Comparison of ENCODE assay signal across 11 cellular contexts in genomic region chr9:20292002-20292401, GRCh38.
DNase-seq lines count a peak whose midpoint lies in the region; ATAC-seq, FAIRE-seq and TF ChIP-seq lines count a peak whose summit lies in the region.
"Had no signal": no experiment of that assay in that cellular context is flagged by ENCODE, and none has a peak within 500 bp of the region (broad histone marks: within the 10 kb centered on the region; RNA-seq: fewer than 3 reads in every experiment).

No MANE protein-coding gene starts in this region.

- no peaks in the 10 kb centered on the region for H3K4me1 Mint-ChIP-seq in activated naive CD8-positive, alpha-beta T cell treated with anti-CD3 and anti-CD28 coated beads, Interleukin-2, amount 50 U/mL, for 24 hours
- H3K4me1 Mint-ChIP-seq: memory B cell had no signal

- H3K36me3 Mint-ChIP-seq in activated naive CD8-positive, alpha-beta T cell treated with anti-CD3 and anti-CD28 coated beads, Interleukin-2, amount 50 U/mL, for 24 hours (ENCODE audit: low read depth), result peaks cover 2% of the 10 kb centered on the region
- H3K36me3 Mint-ChIP-seq: memory B cell had no signal

- no peak overlapping the region for H3K4me2 ChIP-seq in keratinocyte (ENCODE audit: control insufficient read depth, extremely low read depth, insufficient read depth, low read depth, low read length)

- intact Hi-C loops in aorta (cut with DNase I), result no loop called here

- H3K9me3 ChIP-seq in keratinocyte (ENCODE audit: control insufficient read depth, low read depth, low read length) (no peaks in the 10 kb centered on the region), aorta (ENCODE audit: control insufficient read depth, low read length) (peaks cover 5% of the 10 kb centered on the region)

- no peak overlapping the region for H3K27ac Mint-ChIP-seq in activated naive CD8-positive, alpha-beta T cell treated with anti-CD3 and anti-CD28 coated beads, Interleukin-2, amount 50 U/mL, for 24 hours
- H3K27ac Mint-ChIP-seq: memory B cell had no signal

- H3K79me2 ChIP-seq in keratinocyte (ENCODE audit: control insufficient read depth, insufficient read depth, low read length), result no peaks in the 10 kb centered on the region

- ATAC-seq in aorta (ENCODE audit: low FRiP score) (no peak), GM21619 (IDR thresholded peaks at IDR 0.05; ENCODE audit: unreplicated experiment) (no peak)
- ATAC-seq in activated naive CD8-positive, alpha-beta T cell treated with anti-CD3 and anti-CD28 coated beads, Interleukin-2, amount 50 U/mL, for 24 hours, result no peak

- H3K9me3 Mint-ChIP-seq in activated naive CD8-positive, alpha-beta T cell treated with anti-CD3 and anti-CD28 coated beads, Interleukin-2, amount 50 U/mL, for 24 hours, result peaks cover 21% of the 10 kb centered on the region
- H3K9me3 Mint-ChIP-seq: memory B cell had no signal

- H3K27ac ChIP-seq in keratinocyte (ENCODE audit: control insufficient read depth, insufficient read depth, low read length) (no peak overlapping the region), aorta (ENCODE audit: low read depth in 1 of 2, low read length in 2 of 2) (no peak overlapping the region)

- no peak overlapping the region for H2AFZ ChIP-seq in keratinocyte (ENCODE audit: control insufficient read depth, low read length)

- no peak for FAIRE-seq in keratinocyte (lab: Jason Lieb, UNC)

- dilution Hi-C loops in keratinocyte (cut with MboI; ENCODE audit: extremely low pct_ligation_motif_present, low sequenced_read_pairs), result no loop called here

- H3K4me1 ChIP-seq in keratinocyte (ENCODE audit: control insufficient read depth, extremely low read depth, insufficient read depth, low read length) (no peaks in the 10 kb centered on the region), aorta (ENCODE audit: control insufficient read depth in 1 of 2, insufficient read depth in 2 of 2, low read length in 2 of 2) (no peaks in the 10 kb centered on the region)

- H4K20me1 ChIP-seq in keratinocyte (ENCODE audit: control insufficient read depth, extremely low read depth, insufficient read depth, low read length), result no peaks in the 10 kb centered on the region

- H3K4me3 ChIP-seq in keratinocyte (ENCODE audit: control insufficient read depth in 2 of 3, extremely low read depth in 1 of 3, insufficient read depth in 2 of 3, low read depth in 1 of 3, low read length in 3 of 3), result no peak overlapping the region
- no peak overlapping the region for H3K4me3 ChIP-seq in aorta (ENCODE audit: low read length in 2 of 2)

- no peaks in the 10 kb centered on the region for H3K27me3 Mint-ChIP-seq in activated naive CD8-positive, alpha-beta T cell treated with anti-CD3 and anti-CD28 coated beads, Interleukin-2, amount 50 U/mL, for 24 hours

- TF ChIP-seq CTCF in keratinocyte (optimal IDR thresholded peaks at IDR 0.05 in 1 of 3, IDR thresholded peaks at IDR 0.05 in 1 of 3, conservative IDR thresholded peaks at IDR 0.05 in 1 of 3; ENCODE audit: extremely low read depth in 1 of 3, insufficient read depth in 2 of 3, low read length in 3 of 3), result peak; percentile 26 to 53 (median 32)

- H3K36me3 ChIP-seq in keratinocyte (ENCODE audit: control insufficient read depth in 2 of 2, extremely low read depth in 1 of 2, insufficient read depth in 2 of 2, low read length in 2 of 2), result no peaks in the 10 kb centered on the region
- H3K36me3 ChIP-seq in aorta (ENCODE audit: control insufficient read depth in 1 of 2, insufficient read depth in 2 of 2, low read length in 1 of 2), result no peaks in the 10 kb centered on the region

- no peaks in the 10 kb centered on the region for H3K9me1 ChIP-seq in keratinocyte (ENCODE audit: control insufficient read depth, extremely low read depth, insufficient read depth, low read length)

- DNase-seq in AG20443 (ENCODE audit: low spot score) (peak; percentile 68), HK-2 (ENCODE audit: unreplicated experiment) (peak; percentile 1), astrocyte of the hippocampus (ENCODE audit: low read depth, low spot score) (peak; percentile 37), keratinocyte (ENCODE audit: low read depth, low spot score) (no peak), aorta (no peak), globus pallidus (ENCODE audit: low spot score) (no peak)
- no peak for DNase-seq in activated naive CD8-positive, alpha-beta T cell treated with anti-CD3 and anti-CD28 coated beads, Interleukin-2, amount 50 U/mL, for 24 hours
- DNase-seq: MM.1S, NCI-H774 had no signal

- 61 to 63% methylated on average over 4 of the region's 4 CpGs for WGBS in aorta, 2 donors

- H3K27me3 ChIP-seq in keratinocyte (ENCODE audit: control insufficient read depth, extremely low read depth, insufficient read depth, low read length) (no peaks in the 10 kb centered on the region), aorta (ENCODE audit: control insufficient read depth in 1 of 2, insufficient read depth in 2 of 2, low read length in 1 of 2) (no peaks in the 10 kb centered on the region)

- no peak overlapping the region for H3K4me3 Mint-ChIP-seq in activated naive CD8-positive, alpha-beta T cell treated with anti-CD3 and anti-CD28 coated beads, Interleukin-2, amount 50 U/mL, for 24 hours
- H3K4me3 Mint-ChIP-seq: memory B cell had no signal

- no peak overlapping the region for H3K9ac ChIP-seq in keratinocyte (ENCODE audit: control insufficient read depth, extremely low read depth, insufficient read depth, low read length)

Comparison
In these comparisons a context has a peak if more than half of its experiments do, and no peak if none do; other contexts are left out.
1. DNase-seq: peak in AG20443 (single experiment), HK-2 (single experiment) and astrocyte of the hippocampus (single experiment); none in keratinocyte (single experiment), aorta (0 of 2), activated naive CD8-positive, alpha-beta T cell treated with anti-CD3 and anti-CD28 coated beads, Interleukin-2, amount 50 U/mL, for 24 hours (single experiment) and globus pallidus (single experiment).